In genomic region chr14:74713395-74713735, GRCh38 we compare ENCODE assay signal across 8 cellular contexts. TPM values are rescaled to one million over a fixed set of nuclear protein-coding genes. Genes with fewer than 3 reads are reported as not detected.
DNase-seq lines count a peak whose midpoint lies in the region; ATAC-seq and TF ChIP-seq lines count a peak whose summit lies in the region.

No MANE protein-coding gene starts in this region.

- no peaks in the 10 kb centered on the region for H4K20me1 ChIP-seq in HCT116 (ENCODE audit: insufficient read depth)

- no TSS peak for BruUV-seq in HCT116 (replicated peaks; lab: Mats Ljungman, UMichigan)

- no peak overlapping the region for H2AFZ ChIP-seq in HCT116 (ENCODE audit: low read depth, low read length, poor library complexity, severe bottlenecking)

- CTCF ChIA-PET in HCT116 (lab: Charles Lee) (no interaction called here), RWPE1 (lab: Yijun Ruan, JAX) (interaction anchor here (0.6 to 0.7 kb wide), 2 partner anchors 61 to 64 kb away, joined by 3 read pairs; no protein-coding TSS in a partner anchor)
- CTCF ChIA-PET in activated CD8-positive, alpha-beta T cell treated with anti-CD3 and anti-CD28 coated beads, Interleukin-2, amount 10 ng/mL, durations not matched to agents 7 days and 5 days (lab: Charles Lee): interaction anchor here (1.0 kb wide), 1 partner anchor 91 kb away, joined by 5 read pairs; no protein-coding TSS in a partner anchor

- TF ChIP-seq CTCF in HCT116 (IDR thresholded peaks at IDR 0.05 in 2 of 3, conservative IDR thresholded peaks at IDR 0.05 in 1 of 3; ENCODE audit: borderline replicate concordance in 1 of 3, insufficient read depth in 1 of 3, low read depth in 2 of 3, low read length in 2 of 3): no peak
- TF ChIP-seq CTCF in spleen (IDR thresholded peaks at IDR 0.05 in 8 of 11, conservative IDR thresholded peaks at IDR 0.05 in 3 of 11): no peak
- TF ChIP-seq CTCF in RWPE1 (conservative IDR thresholded peaks at IDR 0.05; ENCODE audit: low read depth): no peak

- RAD21 ChIA-PET in HCT116 (lab: Charles Lee; ENCODE audit: low non-redundant PET in 1 of 2, low total read pairs in 2 of 2, uncharacterized antibody in 2 of 2, unreplicated experiment in 2 of 2): no interaction called here

- POLR2A ChIA-PET in HCT116 (lab: Charles Lee) (no interaction called here), RWPE1 (lab: Yijun Ruan, JAX; ENCODE audit: low non-redundant PET) (no interaction called here)
- POLR2A ChIA-PET in activated CD8-positive, alpha-beta T cell treated with anti-CD3 and anti-CD28 coated beads, Interleukin-2, amount 10 ng/mL, durations not matched to agents 7 days and 5 days (lab: Charles Lee): interaction anchor here (0.6 kb wide), 1 partner anchor 34 kb away, joined by 3 read pairs; no protein-coding TSS in a partner anchor

- H3K9ac ChIP-seq in HCT116 (ENCODE audit: low read length): peak overlapping the region; percentile 86

- DNase-seq in HCT116 (ENCODE audit: low read depth, low spot score) (no peak), spleen (no peak), RWPE1 (ENCODE audit: low spot score) (no peak), SKM-1 treated with dmso at 0.1 percent for 144 hours (lab: John Stamatoyannopoulos, UW; ENCODE audit: unreplicated experiment) (no peak)
- no peak for DNase-seq in activated CD8-positive, alpha-beta T cell treated with anti-CD3 and anti-CD28 coated beads, Interleukin-2, amount 10 ng/mL, durations not matched to agents 7 days and 5 days
- DNase-seq in activated CD8-positive, alpha-beta memory T cell treated with anti-CD3 and anti-CD28 coated beads, Interleukin-2, amount 50 U/mL, for 4 hours: no peak

- H3K4me3 ChIP-seq in HCT116 (replicated peaks in 1 of 2; ENCODE audit: low read depth in 1 of 2, low read length in 2 of 2): peak overlapping the region; percentile 74 to 94
- H3K4me3 ChIP-seq in iPS-11a (ENCODE audit: low read depth, low read length): peak overlapping the region; percentile 100
- H3K4me3 ChIP-seq in spleen: peak overlapping the region; percentile 70 to 92 (median 77)

- no peaks in the 10 kb centered on the region for H3K9me3 Mint-ChIP-seq in activated CD8-positive, alpha-beta T cell treated with anti-CD3 and anti-CD28 coated beads, Interleukin-2, amount 10 ng/mL, durations not matched to agents 7 days and 5 days (ENCODE audit: insufficient read depth)

- H3K9me3 ChIP-seq in HCT116 (ENCODE audit: control insufficient read depth in 1 of 2, insufficient read depth in 1 of 2, low read depth in 1 of 2, low read length in 2 of 2) (no peaks in the 10 kb centered on the region), spleen (no peaks in the 10 kb centered on the region)

- H3K27me3 Mint-ChIP-seq in activated CD8-positive, alpha-beta T cell treated with anti-CD3 and anti-CD28 coated beads, Interleukin-2, amount 10 ng/mL, durations not matched to agents 7 days and 5 days (ENCODE audit: low read depth): no peaks in the 10 kb centered on the region

- TF ChIP-seq POLR2A in HCT116 (IDR thresholded peaks at IDR 0.05; ENCODE audit: borderline replicate concordance, extremely low read depth, insufficient read depth, insufficient read length): no peak
- no peak for TF ChIP-seq POLR2A in spleen (IDR thresholded peaks at IDR 0.05)

- 9 to 19% (median 17%) methylated on average over 6 of the region's 6 CpGs for WGBS in spleen, 5 donors

- 0 out of 2 replicates have a peak, but pooled peaks have one; percentile 0 for TF ChIP-seq RAD21 in HCT116 (IDR thresholded peaks at IDR 0.05; ENCODE audit: low read depth)

- H3K36me3 ChIP-seq in HCT116 (ENCODE audit: control insufficient read depth in 1 of 2, insufficient read depth in 2 of 2, low read length in 2 of 2) (peaks cover 0 to 28% of the 10 kb centered on the region in 2 experiments; a peak in 3 of 4 replicates), spleen (peaks cover 4 to 42% (median 30%) of the 10 kb centered on the region in 6 donors)

- H3K27me3 ChIP-seq in HCT116 (ENCODE audit: insufficient read depth, low read length) (no peaks in the 10 kb centered on the region), spleen (replicated peaks in 1 of 7) (no peaks in the 10 kb centered on the region)

- H3K4me1 Mint-ChIP-seq in activated CD8-positive, alpha-beta T cell treated with anti-CD3 and anti-CD28 coated beads, Interleukin-2, amount 10 ng/mL, durations not matched to agents 7 days and 5 days (ENCODE audit: low read depth): peaks cover 42% of the 10 kb centered on the region

- intact Hi-C loops in HCT116 (cut with micrococcal nuclease): loop anchor here (5.0 kb wide), 1 partner anchor 96 kb away; no protein-coding TSS in a partner anchor
- intact Hi-C loops in spleen (cut with DNase I; ENCODE audit: low total_unique reads): no loop called here

- peak overlapping the region; percentile 93 for H3K27ac Mint-ChIP-seq in activated CD8-positive, alpha-beta T cell treated with anti-CD3 and anti-CD28 coated beads, Interleukin-2, amount 10 ng/mL, durations not matched to agents 7 days and 5 days

- peak overlapping the region; percentile 90 for H3K4me3 Mint-ChIP-seq in activated CD8-positive, alpha-beta T cell treated with anti-CD3 and anti-CD28 coated beads, Interleukin-2, amount 10 ng/mL, durations not matched to agents 7 days and 5 days

- H3K4me1 ChIP-seq in HCT116 (ENCODE audit: control insufficient read depth in 1 of 2, insufficient read depth in 2 of 2, low read length in 2 of 2) (peaks cover 5 to 14% of the 10 kb centered on the region in 2 experiments; a peak in 3 of 4 replicates), spleen (peaks cover 23 to 70% (median 47%) of the 10 kb centered on the region in 6 donors)

- peaks cover 62% of the 10 kb centered on the region for H3K79me2 ChIP-seq in HCT116 (ENCODE audit: insufficient read depth, low read length)

- H3K36me3 Mint-ChIP-seq in activated CD8-positive, alpha-beta T cell treated with anti-CD3 and anti-CD28 coated beads, Interleukin-2, amount 10 ng/mL, durations not matched to agents 7 days and 5 days (ENCODE audit: low read depth): peaks cover 17% of the 10 kb centered on the region

- no peaks in the 10 kb centered on the region for H3K9me2 ChIP-seq in HCT116 (ENCODE audit: insufficient read depth)

- H3K27ac ChIP-seq in HCT116 (ENCODE audit: low read depth, low read length) (peak overlapping the region; percentile 36), spleen (peak overlapping the region; percentile 75 to 95 (median 88)), RWPE1 (no peak overlapping the region)

- ATAC-seq in HCT116 (0 out of 2 replicates have a peak, but pooled peaks have one; percentile 7), GM19463 (IDR thresholded peaks at IDR 0.05; ENCODE audit: unreplicated experiment) (no peak)
- ATAC-seq in activated CD8-positive, alpha-beta T cell treated with anti-CD3 and anti-CD28 coated beads, Interleukin-2, amount 10 ng/mL, durations not matched to agents 7 days and 5 days: peak; percentile 9

- peak overlapping the region; percentile 89 for H3K4me2 ChIP-seq in HCT116 (ENCODE audit: low read length)

TF ChIP-seq in HCT116, 20 proteins besides CTCF, POLR2A, EP300 and RAD21 (continues in another document):
- TF ChIP-seq SRF (IDR thresholded peaks at IDR 0.05; ENCODE audit: low read depth): no peak
- no peak for TF ChIP-seq FOSL1 (IDR thresholded peaks at IDR 0.05; ENCODE audit: low read depth)
- TF ChIP-seq ATF3 (IDR thresholded peaks at IDR 0.05): no peak
- TF ChIP-seq JUND (IDR thresholded peaks at IDR 0.05): no peak
- no peak for TF ChIP-seq ELF1 (IDR thresholded peaks at IDR 0.05; ENCODE audit: borderline replicate concordance, low read depth)
- no peak for TF ChIP-seq TCF7L2 (IDR thresholded peaks at IDR 0.05; ENCODE audit: borderline replicate concordance, extremely low read depth, insufficient read depth, insufficient read length)
- TF ChIP-seq ZNF274 (IDR thresholded peaks at IDR 0.05; ENCODE audit: low read depth, low read length): no peak
- TF ChIP-seq POLR2AphosphoS5 (IDR thresholded peaks at IDR 0.05; ENCODE audit: low read depth, low read length): no peak
- TF ChIP-seq MAX (IDR thresholded peaks at IDR 0.05): no peak
- TF ChIP-seq YY1 (IDR thresholded peaks at IDR 0.05; ENCODE audit: extremely low read depth, insufficient replicate concordance, low read depth, low read length): no peak

RNA-seq across cellular contexts. Expression of gene FCF1, which starts 0.4 kb away (rescaled TPM):
- total RNA-seq in HCT116 (2021; ENCODE audit: unreplicated experiment) (69.0 TPM), spleen (10 to 100 TPM; 25.5 to 42.2 (median 37.5) TPM)
- polyA plus RNA-seq in HCT116 (2012): 32.7 and 47.8 TPM in 2 replicates
- 10 to 100 TPM; 64.1 to 64.2 TPM for total RNA-seq in activated CD8-positive, alpha-beta T cell treated with anti-CD3 and anti-CD28 coated beads, Interleukin-2, amount 10 ng/mL, durations not matched to agents 7 days and 5 days
- 10 to 100 TPM in 2 of 3 donors, 1 to 10 TPM in 1; 6.9 to 16.7 (median 11.8) TPM for polyA plus RNA-seq in spleen

RNA-seq across cellular contexts. Expression of gene AREL1, which starts 0.5 kb away (rescaled TPM):
- total RNA-seq in HCT116 (2021; ENCODE audit: unreplicated experiment) (45.9 TPM), spleen (10 to 100 TPM; 27.3 to 54.7 (median 41.7) TPM)
- 17.1 and 18.7 TPM in 2 replicates for polyA plus RNA-seq in HCT116 (2012)
- 10 to 100 TPM; 44.1 to 44.9 TPM for total RNA-seq in activated CD8-positive, alpha-beta T cell treated with anti-CD3 and anti-CD28 coated beads, Interleukin-2, amount 10 ng/mL, durations not matched to agents 7 days and 5 days
- 1 to 10 TPM; 5.9 to 9.8 (median 8.2) TPM for polyA plus RNA-seq in spleen

RNA-seq across cellular contexts. Expression of gene YLPM1, which starts 49.8 kb away (rescaled TPM):
- 55.1 TPM for total RNA-seq in HCT116 (2021; ENCODE audit: unreplicated experiment)
- polyA plus RNA-seq in HCT116 (2012): 17.7 and 25.1 TPM in 2 replicates
- total RNA-seq in activated CD8-positive, alpha-beta T cell treated with anti-CD3 and anti-CD28 coated beads, Interleukin-2, amount 10 ng/mL, durations not matched to agents 7 days and 5 days: 10 to 100 TPM; 58.2 to 58.4 TPM
- 100 to 1,000 TPM in 1 of 7 donors, 10 to 100 TPM in 6; 63.0 to 100 (median 79.8) TPM for total RNA-seq in spleen
- polyA plus RNA-seq in spleen: 10 to 100 TPM; 12.1 to 19.3 (median 16.7) TPM
